Comparison of ENCODE assay signal across 21 cellular contexts in the genomic region with DNA sequence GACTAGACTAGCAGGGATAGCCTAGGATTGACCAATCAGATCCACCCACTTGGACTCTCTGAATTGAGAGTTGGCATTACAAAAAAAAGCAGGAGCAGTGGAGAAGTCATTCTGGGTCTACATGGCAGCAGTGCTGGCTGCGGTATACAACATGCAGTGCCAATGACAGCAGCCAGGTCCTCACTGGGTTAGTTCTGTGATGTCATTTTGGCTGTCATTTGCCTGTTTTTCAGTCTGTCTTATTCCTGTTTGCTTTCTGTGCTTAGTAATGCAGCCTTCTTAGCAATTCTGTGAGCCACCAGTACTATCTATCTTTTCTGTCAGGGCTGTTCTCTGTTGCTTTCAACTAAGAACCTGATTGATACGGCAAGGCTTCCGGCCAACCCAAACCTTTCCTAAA.
DNase-seq lines count a peak whose midpoint lies in the region; ATAC-seq and TF ChIP-seq lines count a peak whose summit lies in the region.
"Had no signal": no experiment of that assay in that cellular context is flagged by ENCODE, and none has a peak within 500 bp of the region (broad histone marks: within the 10 kb centered on the region; RNA-seq: fewer than 3 reads in every experiment).

No MANE protein-coding gene starts in this region.

- WGBS in aorta, 2 donors, result 34 to 37% methylated on average over 3 of the region's 3 CpGs

- H3K4me1 ChIP-seq in osteoblast (ENCODE audit: insufficient read depth, low read length), result peaks cover 16% of the 10 kb centered on the region
- no peaks in the 10 kb centered on the region for H3K4me1 ChIP-seq in aorta (ENCODE audit: control insufficient read depth in 1 of 2, insufficient read depth in 2 of 2, low read length in 2 of 2)
- H3K4me1 ChIP-seq: Peyer's patch had no signal

- no peak for TF ChIP-seq CTCF in fibroblast of mammary gland (conservative IDR thresholded peaks at IDR 0.05; ENCODE audit: control insufficient read depth, insufficient read depth, low read depth, low read length)
- TF ChIP-seq CTCF in osteoblast (IDR thresholded peaks at IDR 0.05; ENCODE audit: extremely low read depth, low read depth, low read length), result no peak

- no peaks in the 10 kb centered on the region for H3K27me3 ChIP-seq in MG63
- H3K27me3 ChIP-seq in osteoblast (ENCODE audit: insufficient read depth, low read length), result no peaks in the 10 kb centered on the region
- H3K27me3 ChIP-seq in aorta (ENCODE audit: control insufficient read depth in 1 of 2, insufficient read depth in 2 of 2, low read length in 1 of 2), result no peaks in the 10 kb centered on the region
- H3K27me3 ChIP-seq: Peyer's patch had no signal

- H3K4me3 ChIP-seq in MG63, result no peak overlapping the region
- no peak overlapping the region for H3K4me3 ChIP-seq in fibroblast of mammary gland (ENCODE audit: control insufficient read depth, low read depth, low read length)
- no peak overlapping the region for H3K4me3 ChIP-seq in osteoblast (ENCODE audit: insufficient read depth, low read length)
- no peak overlapping the region for H3K4me3 ChIP-seq in aorta (ENCODE audit: low read length in 2 of 2)
- H3K4me3 ChIP-seq: Peyer's patch had no signal

- peaks cover 29% of the 10 kb centered on the region for H3K9me3 ChIP-seq in MG63
- H3K9me3 ChIP-seq in osteoblast (ENCODE audit: low read depth, low read length), result no peaks in the 10 kb centered on the region
- H3K9me3 ChIP-seq in aorta (ENCODE audit: control insufficient read depth, low read length), result peaks cover 1% of the 10 kb centered on the region
- H3K9me3 ChIP-seq: Peyer's patch, SK-N-SH had no signal

- H3K27ac ChIP-seq in osteoblast (ENCODE audit: low read depth, low read length) (no peak overlapping the region), aorta (ENCODE audit: low read depth in 1 of 2, low read length in 2 of 2) (no peak overlapping the region)
- H3K27ac ChIP-seq: Peyer's patch had no signal

- H4K20me1 ChIP-seq in osteoblast (ENCODE audit: insufficient read depth, low read length), result no peaks in the 10 kb centered on the region

- peak overlapping the region; percentile 10 for H2AFZ ChIP-seq in osteoblast (ENCODE audit: low read length)

- H3K36me3 ChIP-seq in MG63, result no peaks in the 10 kb centered on the region
- no peaks in the 10 kb centered on the region for H3K36me3 ChIP-seq in osteoblast (ENCODE audit: insufficient read depth, low read length)
- no peaks in the 10 kb centered on the region for H3K36me3 ChIP-seq in aorta (ENCODE audit: control insufficient read depth in 1 of 2, insufficient read depth in 2 of 2, low read length in 1 of 2)
- H3K36me3 ChIP-seq: Peyer's patch had no signal

- ATAC-seq in aorta (ENCODE audit: low FRiP score), result peak; percentile 54
- ATAC-seq in HG03460 (IDR thresholded peaks at IDR 0.05; ENCODE audit: unreplicated experiment), result no peak
- no peak for ATAC-seq in HG03469 (IDR thresholded peaks at IDR 0.05; ENCODE audit: unreplicated experiment)

- H3K4me2 ChIP-seq in osteoblast (ENCODE audit: insufficient read depth, low read length), result no peak overlapping the region
- H3K4me2 ChIP-seq: SK-N-SH had no signal

- intact Hi-C loops in aorta (cut with DNase I), result no loop called here

- H3K79me2 ChIP-seq in osteoblast (ENCODE audit: insufficient read depth, low read length), result no peaks in the 10 kb centered on the region

- peak; percentile 83 for DNase-seq in MG63
- peak; percentile 26 for DNase-seq in fibroblast of mammary gland (ENCODE audit: low read depth)
- no peak for DNase-seq in osteoblast (ENCODE audit: insufficient read length, low spot score, missing footprints)
- no peak for DNase-seq in aorta
- DNase-seq in stimulated activated CD4-positive, alpha-beta T cell treated with anti-CD3 and anti-CD28 coated beads, Interleukin-15, amount 100 ng/mL, for 24 hours, result no peak
- DNase-seq: CD4-positive, alpha-beta memory T cell; COR-L47; DMS53; H7; NCI-H1092; NCI-H1417 treated with DMSO at 0.1 percent for 48 hours; NCI-H1694 treated with DMSO at 0.1 percent for 48 hours; NCI-H2081; NCI-H2227 treated with DMSO at 0.1 percent for 48 hours; NCI-H510A; NCI-H69; Peyer's patch; SIG-M5; SK-N-SH had no signal

Comparison
In these comparisons a context has a peak if more than half of its experiments do, and no peak if none do; other contexts are left out.
1. DNase-seq: peak in MG63 (single experiment) and fibroblast of mammary gland (single experiment); none in osteoblast (single experiment), aorta (0 of 2) and stimulated activated CD4-positive, alpha-beta T cell treated with anti-CD3 and anti-CD28 coated beads, Interleukin-15, amount 100 ng/mL, for 24 hours (single experiment).